Comparison of ENCODE assay signal across 10 cellular contexts in genomic region chr9:132582276-132582785, GRCh38. TPM values are rescaled to one million over a fixed set of nuclear protein-coding genes. Genes with fewer than 3 reads are reported as not detected.
DNase-seq lines count a peak whose midpoint lies in the region; ATAC-seq, FAIRE-seq and TF ChIP-seq lines count a peak whose summit lies in the region.
"Had no signal": no experiment of that assay in that cellular context is flagged by ENCODE, and none has a peak within 500 bp of the region (broad histone marks: within the 10 kb centered on the region; RNA-seq: fewer than 3 reads in every experiment).

TSS of gene BARHL1 (plus strand) at chr9:132582606. CDS start at chr9:132582798, 192 bp downstream.

- TF ChIP-seq CTCF in A549 (IDR thresholded peaks at IDR 0.05) (no peak), MCF 10A (IDR thresholded peaks at IDR 0.05; ENCODE audit: unreplicated experiment) (no peak), GM10248 (IDR thresholded peaks at IDR 0.05; ENCODE audit: control extremely low read depth, extremely low read depth, low read depth, missing control alignments) (no peak)

- H3K27ac ChIP-seq in A549 (no peak within 1 kb of the TSS), mesodermal cell (ENCODE audit: low read depth, low read length, severe bottlenecking) (no peak within 1 kb of the TSS)
- H3K27ac ChIP-seq: SJSA1 had no signal

- H3K4me3 ChIP-seq in A549 (peak within 1 kb of the TSS; percentile 36), H7 (ENCODE audit: insufficient read depth, low read depth, low read length) (peak within 1 kb of the TSS; percentile 17; the same call in 1 of the 2 replicates), mesodermal cell (ENCODE audit: extremely low read depth, insufficient read depth, low read length, poor library complexity, severe bottlenecking) (peak within 1 kb of the TSS; percentile 16)
- H3K4me3 ChIP-seq: mucosa of descending colon, SJSA1 had no signal

- no TSS peak for BruUV-seq in MCF 10A (replicated peaks; lab: Mats Ljungman, UMichigan)

- no peak for TF ChIP-seq RAD21 in A549 (conservative IDR thresholded peaks at IDR 0.05 in 1 of 2, IDR thresholded peaks at IDR 0.05 in 1 of 2)

- H3K4me3 Mint-ChIP-seq in MCF 10A (ENCODE audit: unreplicated experiment): peak within 1 kb of the TSS; percentile 11

- ATAC-seq in A549 (no peak), HG03439 (IDR thresholded peaks at IDR 0.05; ENCODE audit: unreplicated experiment) (no peak)

- H3K4me2 ChIP-seq in A549: peak within 1 kb of the TSS; percentile 81

- CTCF ChIA-PET in A549 (lab: Yijun Ruan, JAX) (interaction anchor here (0.6 to 1.4 kb wide), 6 partner anchors 8 to 332 kb away, joined by 3 to 7 read pairs (median 4); no protein-coding TSS in a partner anchor), MCF 10A (lab: Yijun Ruan, JAX) (interaction anchor here (0.6 kb wide), 2 partner anchors 68 to 160 kb away, joined by 4 to 6 read pairs; no protein-coding TSS in a partner anchor), GM10248 (lab: Yijun Ruan, JAX) (no interaction called here)

- peaks cover 12% of the 10 kb centered on the region; the same call in 2 of the 3 replicates for H3K4me1 ChIP-seq in A549
- peaks cover 39% of the 10 kb centered on the region for H3K4me1 ChIP-seq in mesodermal cell (ENCODE audit: control insufficient read depth, insufficient read depth, low read length, poor library complexity, severe bottlenecking)

- intact Hi-C loops in MCF 10A (cut with micrococcal nuclease): no loop called here

- H3K27me3 Mint-ChIP-seq in MCF 10A (ENCODE audit: insufficient read depth, unreplicated experiment): peaks cover 64% of the 10 kb centered on the region

- TF ChIP-seq POLR2A in A549 (IDR thresholded peaks at IDR 0.05; ENCODE audit: low read length): no peak

- H3K27ac Mint-ChIP-seq in MCF 10A (ENCODE audit: low read depth, unreplicated experiment): no peak within 1 kb of the TSS

- H3K36me3 ChIP-seq in H7 (replicated peaks; ENCODE audit: control insufficient read depth, insufficient read depth, low read length): no peaks in the 10 kb centered on the region
- no peaks in the 10 kb centered on the region for H3K36me3 ChIP-seq in mesodermal cell (ENCODE audit: control insufficient read depth, insufficient read depth, low read length)
- H3K36me3 ChIP-seq: SJSA1 had no signal

- FAIRE-seq in A549 (lab: Jason Lieb, UNC): no peak
- FAIRE-seq in HTR-8/SVneo (lab: Jason Lieb, UNC): no peak

- POLR2A ChIA-PET in A549 (lab: Yijun Ruan, JAX): no interaction called here
- POLR2A ChIA-PET in MCF 10A (lab: Yijun Ruan, JAX): interaction anchor here (1.0 kb wide), 1 partner anchor 15 kb away, joined by 3 read pairs; no protein-coding TSS in a partner anchor
- POLR2A ChIA-PET in GM10248 (lab: Yijun Ruan, JAX): interaction anchor here (0.7 kb wide), 1 partner anchor 331 kb away, joined by 3 read pairs; no protein-coding TSS in a partner anchor

- TF ChIP-seq EP300 in A549 (IDR thresholded peaks at IDR 0.05): no peak

- no peaks in the 10 kb centered on the region for H3K36me3 Mint-ChIP-seq in MCF 10A (ENCODE audit: insufficient read depth, unreplicated experiment)

- H3K9me3 ChIP-seq in A549 (no peaks in the 10 kb centered on the region), mesodermal cell (ENCODE audit: control insufficient read depth, low read length) (no peaks in the 10 kb centered on the region)
- H3K9me3 ChIP-seq: mucosa of descending colon, SJSA1 had no signal

- H3K27me3 ChIP-seq in H7 (ENCODE audit: control insufficient read depth, insufficient read depth, low read length): peaks cover 99% of the 10 kb centered on the region

- H3K4me1 Mint-ChIP-seq in MCF 10A (ENCODE audit: insufficient read depth, unreplicated experiment): no peaks in the 10 kb centered on the region

- no peaks in the 10 kb centered on the region for H3K9me3 Mint-ChIP-seq in MCF 10A (ENCODE audit: unreplicated experiment)

- DNase-seq in A549 (ENCODE audit: low read depth in 1 of 2, low spot score in 1 of 2) (no peak), H7 (no peak), MCF 10A (ENCODE audit: unreplicated experiment) (no peak), NCI-H82 treated with DMSO at 0.1 percent for 48 hours (lab: John Stamatoyannopoulos, UW; ENCODE audit: unreplicated experiment) (no peak), HTR-8/SVneo (ENCODE audit: insufficient read length, low spot score) (no peak), GM10248 (ENCODE audit: extremely low spot score) (no peak)

- WGBS in A549 (ENCODE audit: missing lambda C conversion rate): 28% methylated on average over 21 of the region's 36 CpGs
- 2 to 6% methylated on average over 17 to 30 of the region's 36 CpGs for WGBS in mesodermal cell (ENCODE audit: insufficient coverage in 2 of 2), 2 experiments

TF ChIP-seq in A549, 52 proteins besides CTCF, POLR2A, EP300 and RAD21:
- peak; percentile 29; the same call in 1 of the 2 replicates for TF ChIP-seq REST (IDR thresholded peaks at IDR 0.05)
- TF ChIP-seq HMGXB4 (CRISPR knock-in tag; IDR thresholded peaks at IDR 0.05; ENCODE audit: borderline replicate concordance): no peak
- TF ChIP-seq EHMT2 (IDR thresholded peaks at IDR 0.05; ENCODE audit: low read depth): 0 out of 2 replicates have a peak, but pooled peaks have one; percentile 27

RNA-seq across cellular contexts. Expression of gene BARHL1, which starts in this region (rescaled TPM):
- polyA plus RNA-seq in A549 (2011; rRNA removed): not detected in 2 replicates
- polyA plus RNA-seq in A549 (2012; cell fraction: cytosol; rRNA removed): not detected in 2 replicates
- polyA plus RNA-seq in A549 (2012; cell fraction: nucleus; rRNA removed): not detected in 2 replicates
- not detected in 3 replicates for polyA plus RNA-seq in A549 (2017; fragmentation: RNase III; extraction: RNeasy Plus Mini Kit Qiagen cat#74134 plus additional on column Dnase treatment)
- polyA minus RNA-seq in A549 (2011; rRNA and poly(A)+ RNA removed): not detected in 2 replicates
- total RNA-seq in H7 (2014; rRNA removed; shearing (Covaris generic)): 0.07 TPM in 1 of 2 replicates, not detected in the other
- total RNA-seq in MCF 10A (2022): not detected in 2 replicates
- polyA plus RNA-seq in mesodermal cell (2013, experiment 1 of 2): 0.52 TPM
- 0.51 TPM for polyA plus RNA-seq in mesodermal cell (2013, experiment 2 of 2)
- total RNA-seq: mucosa of descending colon, SJSA1 had no signal
